14 cellular contexts compared by ENCODE assay signal in genomic region chr7:1311406-1312097, GRCh38.
DNase-seq lines count a peak whose midpoint lies in the region; ATAC-seq and TF ChIP-seq lines count a peak whose summit lies in the region.
"Had no signal": no experiment of that assay in that cellular context is flagged by ENCODE, and none has a peak within 500 bp of the region (broad histone marks: within the 10 kb centered on the region; RNA-seq: fewer than 3 reads in every experiment).

No MANE protein-coding gene starts in this region.

- H2BK15ac ChIP-seq in neuronal stem cell (ENCODE audit: low read length), result peak overlapping the region; percentile 55

- no peaks in the 10 kb centered on the region for H3F3A ChIP-seq in SK-N-SH (replicated peaks; ENCODE audit: insufficient read depth)

- H3K9me3 ChIP-seq in SK-N-SH, result no peaks in the 10 kb centered on the region
- H3K9me3 ChIP-seq in neuronal stem cell (replicated peaks in 1 of 2; ENCODE audit: control insufficient read depth in 2 of 2, insufficient read depth in 1 of 2, low read depth in 1 of 2, low read length in 2 of 2), result peaks cover 0 to 4% of the 10 kb centered on the region in 2 donors

- H2BK12ac ChIP-seq in neuronal stem cell (ENCODE audit: low read length), result peak overlapping the region; percentile 52

- no peak overlapping the region for H3K4me3 ChIP-seq in SK-N-SH (ENCODE audit: low read depth in 2 of 2, low read length in 1 of 2)
- H3K4me3 ChIP-seq in neuronal stem cell (ENCODE audit: low read length in 2 of 2), result no peak overlapping the region
- H3K4me3 ChIP-seq: GM23248 had no signal

- H2AFZ ChIP-seq in SK-N-SH (ENCODE audit: low read depth) (no peak overlapping the region), neuronal stem cell (ENCODE audit: low read length) (no peak overlapping the region)
- H2AFZ ChIP-seq: GM23248 had no signal

- no peak for TF ChIP-seq RAD21 in SK-N-SH (IDR thresholded peaks at IDR 0.05; ENCODE audit: low read length)

- in situ Hi-C loops in G401 (cut with HindIII; ENCODE audit: low sequenced_read_pairs), result no loop called here

- H2AK5ac ChIP-seq in neuronal stem cell (ENCODE audit: low read depth, low read length), result peak overlapping the region; percentile 75

- peak overlapping the region; percentile 97 for H2BK120ac ChIP-seq in neuronal stem cell (ENCODE audit: low read depth, low read length)

- H3K14ac ChIP-seq in neuronal stem cell (ENCODE audit: low read length), result peak overlapping the region; percentile 31

- H3K79me2 ChIP-seq in SK-N-SH (ENCODE audit: insufficient read depth), result no peaks in the 10 kb centered on the region

- no peaks in the 10 kb centered on the region for H3K9me2 ChIP-seq in SK-N-SH

- H3K36me3 ChIP-seq in SK-N-SH (replicated peaks in 1 of 2; ENCODE audit: control insufficient read depth in 1 of 2, insufficient read depth in 2 of 2, low read length in 1 of 2) (no peaks in the 10 kb centered on the region), neuronal stem cell (replicated peaks in 1 of 2; ENCODE audit: control insufficient read depth in 2 of 2, insufficient read depth in 2 of 2, low read length in 2 of 2) (no peaks in the 10 kb centered on the region)

- no peak for TF ChIP-seq POLR2A in GM18505 (IDR thresholded peaks at IDR 0.05; ENCODE audit: borderline replicate concordance, extremely low read depth, insufficient read depth, insufficient read length)

- H4K8ac ChIP-seq in neuronal stem cell (ENCODE audit: low read depth, low read length), result peak overlapping the region; percentile 78

- peaks cover 81% of the 10 kb centered on the region for H3K27me3 ChIP-seq in SK-N-SH (ENCODE audit: insufficient read depth)
- H3K27me3 ChIP-seq in neuronal stem cell (ENCODE audit: control insufficient read depth in 3 of 3, insufficient read depth in 3 of 3, low read depth in 1 of 3, low read length in 3 of 3), result peaks cover 0 to 31% (median 0%) of the 10 kb centered on the region in 3 experiments

- H3K23ac ChIP-seq in neuronal stem cell (ENCODE audit: low read depth, low read length, poor library complexity), result peak overlapping the region; percentile 82

- H4K91ac ChIP-seq in neuronal stem cell (ENCODE audit: low read depth, low read length, poor library complexity), result no peak overlapping the region

- no peaks in the 10 kb centered on the region for H3K79me1 ChIP-seq in neuronal stem cell (ENCODE audit: low read depth, low read length)

- WGBS in SK-N-SH (ENCODE audit: low lambda C conversion rate), result 25% methylated on average over 12 of the region's 28 CpGs
- WGBS in neuronal stem cell (ENCODE audit: extremely low coverage in 2 of 2, insufficient read length in 2 of 2, insufficient replicate concordance in 1 of 2), 2 donors, result no CpG with 5 or more reads among the region's 28 CpGs

- H3K9ac ChIP-seq in SK-N-SH, result no peak overlapping the region
- peak overlapping the region; percentile 40 for H3K9ac ChIP-seq in neuronal stem cell (ENCODE audit: low read depth, low read length, poor library complexity)
- H3K9ac ChIP-seq: GM23248 had no signal

- no peak overlapping the region for H3K4me2 ChIP-seq in SK-N-SH
- no peak overlapping the region for H3K4me2 ChIP-seq in neuronal stem cell (ENCODE audit: insufficient read depth, low read length, poor library complexity, severe bottlenecking)

- DNase-seq in SK-N-SH, result peak; percentile 23
- DNase-seq in G401 (ENCODE audit: low spot score), result peak; percentile 45
- DNase-seq in cerebellar cortex (ENCODE audit: low spot score), result peak; percentile 23
- no peak for DNase-seq in neuronal stem cell (ENCODE audit: low spot score)
- DNase-seq: ACHN; CD4-positive, alpha-beta memory T cell; DND-41; GF-D8; GM23248; H7; IMR-90 had no signal

- peak overlapping the region; percentile 84 for H3K18ac ChIP-seq in neuronal stem cell (ENCODE audit: low read length)

- H3K4ac ChIP-seq in neuronal stem cell (ENCODE audit: low read length), result no peak overlapping the region

- POLR2A ChIA-PET in SK-N-SH (lab: Yijun Ruan, JAX), result no interaction called here

- no peak for TF ChIP-seq CTCF in SK-N-SH (IDR thresholded peaks at IDR 0.05)

- ATAC-seq in SK-N-SH treated with all-trans-retinoic acid at 6 μM for 48 hours (no peak; the same call in 2 of the 3 replicates), GM18505 (IDR thresholded peaks at IDR 0.05; ENCODE audit: unreplicated experiment) (no peak), HG02678 (IDR thresholded peaks at IDR 0.05; ENCODE audit: unreplicated experiment) (no peak)

- no peak for TF ChIP-seq EP300 in SK-N-SH (IDR thresholded peaks at IDR 0.05; ENCODE audit: borderline replicate concordance in 1 of 2, low read depth in 1 of 2, low read length in 1 of 2)

- H3K27ac ChIP-seq in SK-N-SH (ENCODE audit: low read depth in 2 of 2, low read length in 1 of 2) (no peak overlapping the region), neuronal stem cell (replicated peaks; ENCODE audit: low read length) (no peak overlapping the region)
- H3K27ac ChIP-seq: GM23248 had no signal

- no peaks in the 10 kb centered on the region for H4K20me1 ChIP-seq in SK-N-SH (ENCODE audit: insufficient read depth)

- H2BK5ac ChIP-seq in neuronal stem cell (ENCODE audit: low read length), result peak overlapping the region; percentile 85

- CTCF ChIA-PET in SK-N-SH (lab: Yijun Ruan, JAX), result interaction anchor here (0.7 to 1.2 kb wide), 4 partner anchors 11 to 101 kb away, joined by 3 to 4 read pairs (median 3); no protein-coding TSS in a partner anchor

- H3K4me1 ChIP-seq in SK-N-SH (ENCODE audit: control insufficient read depth in 1 of 2, insufficient read depth in 2 of 2, low read depth in 1 of 2, low read length in 1 of 2) (no peaks in the 10 kb centered on the region), neuronal stem cell (ENCODE audit: control insufficient read depth in 2 of 2, insufficient read depth in 1 of 2, low read depth in 1 of 2, low read length in 2 of 2) (peaks cover 0 to 2% of the 10 kb centered on the region in 2 donors)

TF ChIP-seq in SK-N-SH, 30 proteins besides CTCF, POLR2A, EP300 and RAD21 (continues in another document):
- TF ChIP-seq GATA2 (CRISPR knock-in tag; IDR thresholded peaks at IDR 0.05) (no peak), FOXJ3 (CRISPR knock-in tag; IDR thresholded peaks at IDR 0.05) (no peak), EZH2phosphoT487 (IDR thresholded peaks at IDR 0.05; ENCODE audit: borderline replicate concordance, low read depth) (no peak), MAX (IDR thresholded peaks at IDR 0.05; ENCODE audit: low read depth) (no peak), FOXM1 (IDR thresholded peaks at IDR 0.05; ENCODE audit: low read depth) (no peak), FOSL2 (IDR thresholded peaks at IDR 0.05; ENCODE audit: borderline replicate concordance, low read depth) (no peak), TAF1 (IDR thresholded peaks at IDR 0.05; ENCODE audit: borderline replicate concordance, low read depth, low read length) (no peak), TEAD4 (IDR thresholded peaks at IDR 0.05; ENCODE audit: borderline replicate concordance, insufficient read depth) (no peak), RXRA (IDR thresholded peaks at IDR 0.05; ENCODE audit: borderline replicate concordance, low read depth) (no peak), CHD2 (IDR thresholded peaks at IDR 0.05; ENCODE audit: low read length, partially characterized antibody) (no peak), RCOR1 (IDR thresholded peaks at IDR 0.05; ENCODE audit: low read length) (no peak), IRF3 (IDR thresholded peaks at IDR 0.05; ENCODE audit: low read depth, low read length) (no peak)

TF ChIP-seq in SK-N-SH treated with all-trans-retinoic acid at 6 μM for 48 hours, 23 proteins besides CTCF, POLR2A, EP300 and RAD21:
- TF ChIP-seq ISL1 (CRISPR knock-in tag; IDR thresholded peaks at IDR 0.05) (no peak), SNAI2 (CRISPR knock-in tag; IDR thresholded peaks at IDR 0.05) (no peak), BACH2 (CRISPR knock-in tag; IDR thresholded peaks at IDR 0.05; ENCODE audit: borderline replicate concordance) (no peak), ZNF565 (CRISPR knock-in tag; conservative IDR thresholded peaks at IDR 0.05; ENCODE audit: low read depth) (no peak), PPARA (CRISPR knock-in tag; IDR thresholded peaks at IDR 0.05; ENCODE audit: borderline replicate concordance) (no peak), GLIS3 (CRISPR knock-in tag; IDR thresholded peaks at IDR 0.05) (no peak), ZNF8 (CRISPR knock-in tag; IDR thresholded peaks at IDR 0.05) (no peak), PATZ1 (CRISPR knock-in tag; IDR thresholded peaks at IDR 0.05; ENCODE audit: borderline replicate concordance) (no peak), ESRRG (CRISPR knock-in tag; IDR thresholded peaks at IDR 0.05) (no peak), CSDC2 (CRISPR knock-in tag; IDR thresholded peaks at IDR 0.05) (no peak), ZC3H10 (CRISPR knock-in tag; IDR thresholded peaks at IDR 0.05) (no peak), RARB (CRISPR knock-in tag; IDR thresholded peaks at IDR 0.05) (no peak)
TF ChIP-seq in SK-N-SH treated with all-trans-retinoic acid at 6 μM for 48 hours: peak in this region for 0.
